17 cellular contexts compared by ENCODE assay signal in the genomic region with DNA sequence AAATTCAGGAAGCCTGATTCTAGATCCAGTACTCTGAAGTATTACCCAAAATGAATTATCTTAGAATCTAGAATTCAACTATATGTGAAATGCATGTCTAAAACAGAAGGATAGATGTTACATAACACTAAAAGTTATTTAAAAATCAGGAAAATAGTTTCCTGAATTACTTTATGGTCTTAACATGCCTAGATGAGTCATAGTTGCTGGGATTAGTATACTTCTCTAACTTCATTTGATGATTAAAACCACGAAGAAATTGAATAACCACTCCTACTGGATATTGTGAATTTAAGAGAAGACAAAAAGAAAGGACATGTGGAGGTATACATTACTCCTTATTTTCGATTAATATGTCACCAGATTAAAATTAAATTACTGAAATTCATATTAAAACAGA.
DNase-seq lines count a peak whose midpoint lies in the region; ATAC-seq and TF ChIP-seq lines count a peak whose summit lies in the region.
"Had no signal": no experiment of that assay in that cellular context is flagged by ENCODE, and none has a peak within 500 bp of the region (broad histone marks: within the 10 kb centered on the region; RNA-seq: fewer than 3 reads in every experiment).

No MANE protein-coding gene starts in this region.

- DNase-seq in COLO829 (ENCODE audit: low spot score) (peak; percentile 25), NCI-H226 (peak; percentile 50), dedifferentiated amniotic fluid mesenchymal stem cell (ENCODE audit: extremely low spot score) (peak; percentile 41), mucosa of descending colon (no peak), H4 (ENCODE audit: low spot score) (no peak)
- DNase-seq in stimulated activated naive CD8-positive, alpha-beta T cell treated with anti-CD3 and anti-CD28 coated beads, Interleukin-15, Interleukin-2, amounts not matched to agents 100 U/mL and 50 U/mL, for 24 hours, result no peak
- DNase-seq: activated CD4-positive, alpha-beta T cell treated with anti-CD3 and anti-CD28 coated beads for 36 hours; colonic mucosa; DMS153; NCI-H1092 treated with DMSO at 0.1 percent for 48 hours; NCI-H2171; occipital lobe; transverse colon had no signal

- H3K9me3 ChIP-seq in mucosa of descending colon, result no peaks in the 10 kb centered on the region
- H3K9me3 ChIP-seq: colonic mucosa, transverse colon had no signal

- intact Hi-C loops in mucosa of descending colon (cut with DNase I, micrococcal nuclease), result no loop called here

- no peaks in the 10 kb centered on the region for H3K36me3 ChIP-seq in mucosa of descending colon (ENCODE audit: low read depth)
- H3K36me3 ChIP-seq: colonic mucosa had no signal

- ATAC-seq in mucosa of descending colon, result peak; percentile 66
- no peak for ATAC-seq in activated CD4-positive, CD25-positive, alpha-beta regulatory T cell treated with anti-CD3 and anti-CD28 coated beads, Interleukin-2, amount 50 U/mL, for 24 hours
- ATAC-seq in GM18907 (IDR thresholded peaks at IDR 0.05; ENCODE audit: unreplicated experiment), result no peak
- no peak for ATAC-seq in stimulated activated naive CD8-positive, alpha-beta T cell treated with anti-CD3 and anti-CD28 coated beads, Interleukin-15, Interleukin-2, amounts not matched to agents 100 U/mL and 50 U/mL, for 24 hours
- ATAC-seq: activated CD4-positive, alpha-beta T cell treated with anti-CD3 and anti-CD28 coated beads for 36 hours; activated naive CD4-positive, alpha-beta T cell treated with anti-CD3 and anti-CD28 coated beads, Interleukin-2, amount 50 U/mL, for 72 hours; Right ventricle myocardium inferior had no signal

- peaks cover 5% of the 10 kb centered on the region for H3K4me1 ChIP-seq in mucosa of descending colon (ENCODE audit: low read depth)
- H3K4me1 ChIP-seq: colonic mucosa had no signal

- no peak for TF ChIP-seq CTCF in mucosa of descending colon (IDR thresholded peaks at IDR 0.05)

- no peak overlapping the region for H3K4me3 ChIP-seq in mucosa of descending colon
- H3K4me3 ChIP-seq: colonic mucosa, transverse colon had no signal

Comparison
In these comparisons a context has a peak if more than half of its experiments do, and no peak if none do; other contexts are left out.
1. DNase-seq: peak in COLO829 (single experiment), NCI-H226 (single experiment) and dedifferentiated amniotic fluid mesenchymal stem cell (single experiment); none in mucosa of descending colon (0 of 3), stimulated activated naive CD8-positive, alpha-beta T cell treated with anti-CD3 and anti-CD28 coated beads, Interleukin-15, Interleukin-2, amounts not matched to agents 100 U/mL and 50 U/mL, for 24 hours (single experiment) and H4 (single experiment).